Comparison of ENCODE assay signal across 1 cellular context in genomic region chr19:36771275-36772231, GRCh38.
A peak's percentile ranks its signal among the peaks of the same experiment; 100 is the strongest.
TF ChIP-seq lines count a peak whose summit lies in the region.

No MANE protein-coding gene starts in this region.

TF ChIP-seq in HEK293, 187 proteins besides CTCF, POLR2A, EP300 and RAD21 (continued from another document and continues in another):
- no peak for TF ChIP-seq TSHZ1 (tag by site-specific recombination; IDR thresholded peaks at IDR 0.05; ENCODE audit: borderline replicate concordance)
- no peak for TF ChIP-seq TCF7L2 (IDR thresholded peaks at IDR 0.05; ENCODE audit: borderline replicate concordance, low read depth, low read length)
- TF ChIP-seq ZNF677 (tag by site-specific recombination; IDR thresholded peaks at IDR 0.05): no peak
- no peak for TF ChIP-seq OSR2 (tag by site-specific recombination; IDR thresholded peaks at IDR 0.05)
- TF ChIP-seq ZNF138 (tag by site-specific recombination; IDR thresholded peaks at IDR 0.05; ENCODE audit: borderline replicate concordance): no peak
- no peak for TF ChIP-seq ZNF221 (tag by site-specific recombination; IDR thresholded peaks at IDR 0.05; ENCODE audit: borderline replicate concordance)
- TF ChIP-seq MEIS1 (CRISPR knock-in tag; IDR thresholded peaks at IDR 0.05; ENCODE audit: borderline replicate concordance): no peak
- TF ChIP-seq ZFP41 (tag by site-specific recombination; IDR thresholded peaks at IDR 0.05; ENCODE audit: borderline replicate concordance): no peak
- peak; percentile 83 for TF ChIP-seq SP2 (tag by site-specific recombination; IDR thresholded peaks at IDR 0.05)
- TF ChIP-seq ZNF184 (tag by site-specific recombination; IDR thresholded peaks at IDR 0.05): no peak; the same call in 1 of the 2 replicates
- no peak for TF ChIP-seq ZNF639 (tag by site-specific recombination; IDR thresholded peaks at IDR 0.05)
- TF ChIP-seq ZNF423 (tag by site-specific recombination; IDR thresholded peaks at IDR 0.05): no peak
- TF ChIP-seq ZNF76 (tag by site-specific recombination; IDR thresholded peaks at IDR 0.05; ENCODE audit: borderline replicate concordance, low read depth): no peak
- TF ChIP-seq ZNF248 (tag by site-specific recombination; IDR thresholded peaks at IDR 0.05): no peak
- no peak for TF ChIP-seq ZNF704 (tag by site-specific recombination; IDR thresholded peaks at IDR 0.05)
- no peak for TF ChIP-seq WT1 (tag by site-specific recombination; IDR thresholded peaks at IDR 0.05)
- TF ChIP-seq, protein P1, sequence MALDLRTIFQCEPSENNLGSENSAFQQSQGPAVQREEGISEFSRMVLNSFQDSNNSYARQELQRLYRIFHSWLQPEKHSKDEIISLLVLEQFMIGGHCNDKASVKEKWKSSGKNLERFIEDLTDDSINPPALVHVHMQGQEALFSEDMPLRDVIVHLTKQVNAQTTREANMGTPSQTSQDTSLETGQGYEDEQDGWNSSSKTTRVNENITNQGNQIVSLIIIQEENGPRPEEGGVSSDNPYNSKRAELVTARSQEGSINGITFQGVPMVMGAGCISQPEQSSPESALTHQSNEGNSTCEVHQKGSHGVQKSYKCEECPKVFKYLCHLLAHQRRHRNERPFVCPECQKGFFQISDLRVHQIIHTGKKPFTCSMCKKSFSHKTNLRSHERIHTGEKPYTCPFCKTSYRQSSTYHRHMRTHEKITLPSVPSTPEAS (tag by site-specific recombination; IDR thresholded peaks at IDR 0.05): no peak
- TF ChIP-seq, protein P2, sequence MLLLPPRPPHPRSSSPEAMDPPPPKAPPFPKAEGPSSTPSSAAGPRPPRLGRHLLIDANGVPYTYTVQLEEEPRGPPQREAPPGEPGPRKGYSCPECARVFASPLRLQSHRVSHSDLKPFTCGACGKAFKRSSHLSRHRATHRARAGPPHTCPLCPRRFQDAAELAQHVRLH (tag by site-specific recombination; IDR thresholded peaks at IDR 0.05): no peak
- no peak for TF ChIP-seq ZNF707 (tag by site-specific recombination; IDR thresholded peaks at IDR 0.05)
- TF ChIP-seq ZNF2 (tag by site-specific recombination; IDR thresholded peaks at IDR 0.05): no peak
- peak; percentile 98 for TF ChIP-seq PRDM1 (tag by site-specific recombination; IDR thresholded peaks at IDR 0.05)
- peak; percentile 81 for TF ChIP-seq SCRT2 (tag by site-specific recombination; IDR thresholded peaks at IDR 0.05)
- no peak for TF ChIP-seq ZBTB11 (tag by site-specific recombination; conservative IDR thresholded peaks at IDR 0.05; ENCODE audit: low read depth)
- TF ChIP-seq ZNF558 (tag by site-specific recombination; IDR thresholded peaks at IDR 0.05): no peak
- TF ChIP-seq ZNF555 (tag by site-specific recombination; conservative IDR thresholded peaks at IDR 0.05): no peak
- TF ChIP-seq ZNF837 (tag by site-specific recombination; IDR thresholded peaks at IDR 0.05): no peak
- TF ChIP-seq ZBTB21 (tag by site-specific recombination; IDR thresholded peaks at IDR 0.05): no peak; the same call in 1 of the 2 replicates
- TF ChIP-seq ZFP3 (tag by site-specific recombination; IDR thresholded peaks at IDR 0.05; ENCODE audit: low read depth): no peak
- no peak for TF ChIP-seq ZNF624 (tag by site-specific recombination; IDR thresholded peaks at IDR 0.05)
- no peak for TF ChIP-seq ZNF776 (tag by site-specific recombination; IDR thresholded peaks at IDR 0.05; ENCODE audit: borderline replicate concordance)
- TF ChIP-seq, protein P3, sequence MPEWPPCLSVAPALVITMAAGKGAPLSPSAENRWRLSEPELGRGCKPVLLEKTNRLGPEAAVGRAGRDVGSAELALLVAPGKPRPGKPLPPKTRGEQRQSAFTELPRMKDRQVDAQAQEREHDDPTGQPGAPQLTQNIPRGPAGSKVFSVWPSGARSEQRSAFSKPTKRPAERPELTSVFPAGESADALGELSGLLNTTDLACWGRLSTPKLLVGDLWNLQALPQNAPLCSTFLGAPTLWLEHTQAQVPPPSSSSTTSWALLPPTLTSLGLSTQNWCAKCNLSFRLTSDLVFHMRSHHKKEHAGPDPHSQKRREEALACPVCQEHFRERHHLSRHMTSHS (tag by site-specific recombination; IDR thresholded peaks at IDR 0.05): no peak
- TF ChIP-seq ZNF664 (tag by site-specific recombination; IDR thresholded peaks at IDR 0.05): no peak
- no peak for TF ChIP-seq ZNF610 (tag by site-specific recombination; IDR thresholded peaks at IDR 0.05; ENCODE audit: borderline replicate concordance)
- no peak for TF ChIP-seq ZNF37A (tag by site-specific recombination; IDR thresholded peaks at IDR 0.05)
- TF ChIP-seq ZNF10 (tag by site-specific recombination; IDR thresholded peaks at IDR 0.05): peak; percentile 89
- 0 out of 2 replicates have a peak, but pooled peaks have one; percentile 31 for TF ChIP-seq ZNF561 (tag by site-specific recombination; IDR thresholded peaks at IDR 0.05; ENCODE audit: borderline replicate concordance)
- TF ChIP-seq ZNF514 (tag by site-specific recombination; IDR thresholded peaks at IDR 0.05): no peak; the same call in 1 of the 2 replicates
- no peak for TF ChIP-seq ZSCAN5A (tag by site-specific recombination; IDR thresholded peaks at IDR 0.05)
- no peak for TF ChIP-seq HOXD13 (CRISPR knock-in tag; IDR thresholded peaks at IDR 0.05; ENCODE audit: borderline replicate concordance)
- TF ChIP-seq, protein P4, sequence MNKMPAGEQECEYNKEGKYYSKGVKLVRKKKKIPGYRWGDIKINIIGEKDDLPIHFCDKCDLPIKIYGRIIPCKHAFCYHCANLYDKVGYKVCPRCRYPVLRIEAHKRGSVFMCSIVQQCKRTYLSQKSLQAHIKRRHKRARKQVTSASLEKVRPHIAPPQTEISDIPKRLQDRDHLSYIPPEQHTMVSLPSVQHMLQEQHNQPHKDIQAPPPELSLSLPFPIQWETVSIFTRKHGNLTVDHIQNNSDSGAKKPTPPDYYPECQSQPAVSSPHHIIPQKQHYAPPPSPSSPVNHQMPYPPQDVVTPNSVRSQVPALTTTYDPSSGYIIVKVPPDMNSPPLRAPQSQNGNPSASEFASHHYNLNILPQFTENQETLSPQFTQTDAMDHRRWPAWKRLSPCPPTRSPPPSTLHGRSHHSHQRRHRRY (tag by site-specific recombination; IDR thresholded peaks at IDR 0.05): no peak
- no peak for TF ChIP-seq OVOL3 (tag by site-specific recombination; IDR thresholded peaks at IDR 0.05)
- TF ChIP-seq ZNF501 (tag by site-specific recombination; IDR thresholded peaks at IDR 0.05): no peak
- no peak for TF ChIP-seq ZSCAN23 (tag by site-specific recombination; IDR thresholded peaks at IDR 0.05)
- TF ChIP-seq ZNF146 (tag by site-specific recombination; IDR thresholded peaks at IDR 0.05): no peak
- no peak for TF ChIP-seq ZNF266 (tag by site-specific recombination; IDR thresholded peaks at IDR 0.05; ENCODE audit: low read depth)
- no peak for TF ChIP-seq ZNF521 (tag by site-specific recombination; IDR thresholded peaks at IDR 0.05)
- no peak for TF ChIP-seq ZNF155 (tag by site-specific recombination; IDR thresholded peaks at IDR 0.05)
- peak; percentile 48; the same call in 1 of the 2 replicates for TF ChIP-seq ZNF311 (tag by site-specific recombination; IDR thresholded peaks at IDR 0.05; ENCODE audit: borderline replicate concordance)
- no peak for TF ChIP-seq ZNF426 (tag by site-specific recombination; IDR thresholded peaks at IDR 0.05)
- TF ChIP-seq ZNF223 (tag by site-specific recombination; IDR thresholded peaks at IDR 0.05): no peak
- TF ChIP-seq ZNF133 (tag by site-specific recombination; IDR thresholded peaks at IDR 0.05): no peak
- no peak for TF ChIP-seq ZNF623 (tag by site-specific recombination; IDR thresholded peaks at IDR 0.05)
- no peak for TF ChIP-seq BCL6B (tag by site-specific recombination; IDR thresholded peaks at IDR 0.05)
- TF ChIP-seq ZNF747 (tag by site-specific recombination; IDR thresholded peaks at IDR 0.05): no peak
- TF ChIP-seq ZSCAN30 (tag by site-specific recombination; IDR thresholded peaks at IDR 0.05): no peak
- no peak for TF ChIP-seq ZNF701 (tag by site-specific recombination; IDR thresholded peaks at IDR 0.05)
- TF ChIP-seq ZNF792 (tag by site-specific recombination; IDR thresholded peaks at IDR 0.05): no peak
- TF ChIP-seq ZBTB1 (tag by site-specific recombination; IDR thresholded peaks at IDR 0.05): no peak
- no peak; the same call in 1 of the 2 replicates for TF ChIP-seq SP7 (tag by site-specific recombination; IDR thresholded peaks at IDR 0.05)
